15 cellular contexts compared by ENCODE assay signal in the genomic region with DNA sequence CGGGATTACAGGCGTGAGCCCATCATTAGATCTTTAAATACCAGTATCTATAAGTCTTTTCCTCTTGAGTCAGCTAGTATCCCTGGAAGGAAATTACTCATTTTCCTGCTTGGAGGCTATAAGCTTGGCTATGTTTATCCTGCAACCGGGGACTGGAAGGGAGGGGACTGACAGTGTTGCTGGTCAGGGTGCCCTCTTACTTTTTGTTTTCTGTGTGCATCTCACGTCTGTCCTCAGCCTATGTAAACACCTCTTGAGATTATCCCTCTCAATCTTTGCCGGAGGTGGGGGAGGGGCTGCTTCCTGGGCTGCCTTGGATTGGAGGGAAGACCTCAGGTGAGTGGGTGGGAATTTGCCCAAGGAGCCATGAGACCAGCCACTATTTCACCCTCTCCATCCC. TPM values are rescaled to one million over a fixed set of nuclear protein-coding genes. Genes with fewer than 3 reads are reported as not detected.
DNase-seq lines count a peak whose midpoint lies in the region; ATAC-seq lines count a peak whose summit lies in the region.
"Had no signal": no experiment of that assay in that cellular context is flagged by ENCODE, and none has a peak within 500 bp of the region (broad histone marks: within the 10 kb centered on the region; RNA-seq: fewer than 3 reads in every experiment).

No MANE protein-coding gene starts in this region.

- CTCF ChIA-PET in activated CD4-positive, alpha-beta memory T cell treated with anti-CD3 and anti-CD28 coated beads for 36 hours (lab: Charles Lee): interaction anchor here (1.2 kb wide), 1 partner anchor 25 kb away, joined by 3 read pairs; no protein-coding TSS in a partner anchor
- CTCF ChIA-PET in activated CD8-positive, alpha-beta memory T cell treated with anti-CD3 and anti-CD28 coated beads, Interleukin-2, amount 10 ng/mL, durations not matched to agents 7 days and 5 days (lab: Charles Lee): interaction anchor here (1.0 to 1.8 kb wide), 3 partner anchors 8 to 80 kb away, joined by 4 read pairs; no protein-coding TSS in a partner anchor

- H3K9me2 ChIP-seq in Karpas-422 (replicated peaks; ENCODE audit: insufficient read depth, low read length): no peaks in the 10 kb centered on the region

- POLR2A ChIA-PET in activated CD4-positive, alpha-beta memory T cell treated with anti-CD3 and anti-CD28 coated beads for 36 hours (lab: Charles Lee): no interaction called here

- peak overlapping the region; percentile 55 for H3K27ac ChIP-seq in ACC112 (ENCODE audit: low read depth, low read length)
- H3K27ac ChIP-seq in Karpas-422 (ENCODE audit: low read length): no peak overlapping the region

- H3K36me3 ChIP-seq in ACC112 (ENCODE audit: insufficient read depth, low read length) (peaks cover 18% of the 10 kb centered on the region; the same call in 1 of the 2 replicates), Karpas-422 (ENCODE audit: insufficient read depth, low read length) (peaks cover 56% of the 10 kb centered on the region), MG63 (peaks cover 22% of the 10 kb centered on the region)

- H3K4me1 Mint-ChIP-seq in activated CD4-positive, alpha-beta memory T cell treated with anti-CD3 and anti-CD28 coated beads for 36 hours (ENCODE audit: low read depth): peaks cover 8% of the 10 kb centered on the region
- peaks cover 3% of the 10 kb centered on the region for H3K4me1 Mint-ChIP-seq in activated CD8-positive, alpha-beta memory T cell treated with anti-CD3 and anti-CD28 coated beads, Interleukin-2, amount 10 ng/mL, durations not matched to agents 7 days and 5 days

- H3K4me2 ChIP-seq in Karpas-422 (ENCODE audit: low read depth, low read length, poor library complexity, severe bottlenecking): no peak overlapping the region

- no peaks in the 10 kb centered on the region for H3K27me3 Mint-ChIP-seq in activated CD4-positive, alpha-beta memory T cell treated with anti-CD3 and anti-CD28 coated beads for 36 hours
- H3K27me3 Mint-ChIP-seq in activated CD8-positive, alpha-beta memory T cell treated with anti-CD3 and anti-CD28 coated beads, Interleukin-2, amount 10 ng/mL, durations not matched to agents 7 days and 5 days: no peaks in the 10 kb centered on the region
- H3K27me3 Mint-ChIP-seq: B cell had no signal

- no peak overlapping the region for H3K9ac ChIP-seq in Karpas-422 (ENCODE audit: low read length)

- peak; percentile 14 for DNase-seq in Karpas-422
- DNase-seq in dermis blood vessel endothelial cell: peak; percentile 90
- peak; percentile 75 to 93 for DNase-seq in lung microvascular endothelial cell (ENCODE audit: low read depth in 2 of 2)
- no peak for DNase-seq in MG63
- no peak for DNase-seq in activated CD4-positive, alpha-beta memory T cell treated with anti-CD3 and anti-CD28 coated beads for 36 hours
- DNase-seq in activated CD8-positive, alpha-beta memory T cell treated with anti-CD3 and anti-CD28 coated beads, Interleukin-2, amount 10 ng/mL, durations not matched to agents 7 days and 5 days: no peak
- DNase-seq: activated CD4-positive, CD25-positive, alpha-beta regulatory T cell treated with anti-CD3 and anti-CD28 coated beads, Interleukin-2, amount 50 U/mL, for 72 hours; cerebellar nuclear complex; SHP77; stimulated activated naive CD4-positive, alpha-beta T cell had no signal

- H3K36me3 Mint-ChIP-seq in activated CD4-positive, alpha-beta memory T cell treated with anti-CD3 and anti-CD28 coated beads for 36 hours: peaks cover 52% of the 10 kb centered on the region
- H3K36me3 Mint-ChIP-seq in activated CD8-positive, alpha-beta memory T cell treated with anti-CD3 and anti-CD28 coated beads, Interleukin-2, amount 10 ng/mL, durations not matched to agents 7 days and 5 days: peaks cover 42% of the 10 kb centered on the region

- no peak overlapping the region for H3K27ac Mint-ChIP-seq in activated CD4-positive, alpha-beta memory T cell treated with anti-CD3 and anti-CD28 coated beads for 36 hours
- no peak overlapping the region for H3K27ac Mint-ChIP-seq in activated CD8-positive, alpha-beta memory T cell treated with anti-CD3 and anti-CD28 coated beads, Interleukin-2, amount 10 ng/mL, durations not matched to agents 7 days and 5 days
- H3K27ac Mint-ChIP-seq: activated T-helper 2 cell treated with anti-CD3 and anti-CD28 coated beads, Interferon-gamma antibody, Interleukin-2, Interleukin-4, amounts not matched to agents 10 μg/mL and 5 μg/mL and 100 μg/mL, durations not matched to agents 14 hours and 24 hours and 36 hours; B cell had no signal

- no peak for ATAC-seq in GM18861 (IDR thresholded peaks at IDR 0.05; ENCODE audit: unreplicated experiment)
- ATAC-seq in activated CD8-positive, alpha-beta memory T cell treated with anti-CD3 and anti-CD28 coated beads, Interleukin-2, amount 10 ng/mL, durations not matched to agents 7 days and 5 days: no peak

- H3K9me3 Mint-ChIP-seq in activated CD4-positive, alpha-beta memory T cell treated with anti-CD3 and anti-CD28 coated beads for 36 hours: no peaks in the 10 kb centered on the region
- H3K9me3 Mint-ChIP-seq in activated CD8-positive, alpha-beta memory T cell treated with anti-CD3 and anti-CD28 coated beads, Interleukin-2, amount 10 ng/mL, durations not matched to agents 7 days and 5 days (ENCODE audit: low read depth): no peaks in the 10 kb centered on the region
- H3K9me3 Mint-ChIP-seq: activated T-helper 2 cell treated with anti-CD3 and anti-CD28 coated beads, Interferon-gamma antibody, Interleukin-2, Interleukin-4, amounts not matched to agents 10 μg/mL and 5 μg/mL and 100 μg/mL, durations not matched to agents 14 hours and 24 hours and 36 hours had no signal

- intact Hi-C loops in activated CD4-positive, alpha-beta memory T cell treated with anti-CD3 and anti-CD28 coated beads for 36 hours (cut with micrococcal nuclease): no loop called here

- H3K4me3 ChIP-seq in ACC112 (ENCODE audit: low read depth, low read length) (no peak overlapping the region), Karpas-422 (ENCODE audit: low read length) (no peak overlapping the region), MG63 (no peak overlapping the region)

- H2AFZ ChIP-seq in ACC112 (ENCODE audit: low read length, unreplicated experiment) (no peak overlapping the region), Karpas-422 (ENCODE audit: low read length) (no peak overlapping the region)

- H3K9me3 ChIP-seq in Karpas-422 (ENCODE audit: low read length): no peaks in the 10 kb centered on the region
- no peaks in the 10 kb centered on the region for H3K9me3 ChIP-seq in MG63

- H3K4me1 ChIP-seq in ACC112 (ENCODE audit: control insufficient read depth, insufficient read depth, low read length, unreplicated experiment) (peaks cover 66% of the 10 kb centered on the region), Karpas-422 (ENCODE audit: low read length) (peaks cover under 1% of the 10 kb centered on the region; the same call in 1 of the 2 replicates)

- H3K79me2 ChIP-seq in ACC112 (ENCODE audit: control insufficient read depth, insufficient read depth, low read length, unreplicated experiment) (peaks cover 9% of the 10 kb centered on the region), Karpas-422 (ENCODE audit: low read length) (peaks cover 51% of the 10 kb centered on the region)

- H3K4me3 Mint-ChIP-seq in activated CD4-positive, alpha-beta memory T cell treated with anti-CD3 and anti-CD28 coated beads for 36 hours: no peak overlapping the region
- no peak overlapping the region for H3K4me3 Mint-ChIP-seq in activated CD8-positive, alpha-beta memory T cell treated with anti-CD3 and anti-CD28 coated beads, Interleukin-2, amount 10 ng/mL, durations not matched to agents 7 days and 5 days
- H3K4me3 Mint-ChIP-seq: B cell had no signal

- H3K27me3 ChIP-seq in ACC112 (ENCODE audit: insufficient read depth, low read length) (no peaks in the 10 kb centered on the region), Karpas-422 (ENCODE audit: low read length) (no peaks in the 10 kb centered on the region), MG63 (no peaks in the 10 kb centered on the region)

- no peaks in the 10 kb centered on the region for H4K20me1 ChIP-seq in Karpas-422 (ENCODE audit: insufficient read depth, low read depth, low read length)

RNA-seq across cellular contexts. Expression of a gene that starts 37.0 kb away (rescaled TPM):
- total RNA-seq in Karpas-422 (2014; rRNA removed; shearing (Covaris generic); ENCODE audit: low replicate concordance): 24.8 and 48.7 TPM in 2 replicates
- total RNA-seq in dermis blood vessel endothelial cell: 43.9 and 73.8 TPM in 2 replicates
- 26.6 and 34.3 TPM in 2 replicates for total RNA-seq in lung microvascular endothelial cell
- 6.4 and 8.1 TPM in 2 replicates for total RNA-seq in MG63 (2014; rRNA removed; shearing (Covaris generic); ENCODE audit: low replicate concordance)
- 10 to 100 TPM; 57.6 to 69.8 TPM for total RNA-seq in activated CD4-positive, alpha-beta memory T cell treated with anti-CD3 and anti-CD28 coated beads for 36 hours
- total RNA-seq in activated CD8-positive, alpha-beta memory T cell treated with anti-CD3 and anti-CD28 coated beads, Interleukin-2, amount 10 ng/mL, durations not matched to agents 7 days and 5 days: 10 to 100 TPM; 52.2 to 72.7 TPM

RNA-seq across cellular contexts. Expression of a gene that starts 37.1 kb away (rescaled TPM):
- not detected in 2 replicates for total RNA-seq in Karpas-422 (2014; rRNA removed; shearing (Covaris generic); ENCODE audit: low replicate concordance)
- total RNA-seq in dermis blood vessel endothelial cell: not detected in 2 replicates
- not detected in 2 replicates for total RNA-seq in lung microvascular endothelial cell
- not detected in 2 replicates for total RNA-seq in MG63 (2014; rRNA removed; shearing (Covaris generic); ENCODE audit: low replicate concordance)
- total RNA-seq in activated CD4-positive, alpha-beta memory T cell treated with anti-CD3 and anti-CD28 coated beads for 36 hours: not detected
- total RNA-seq in activated CD8-positive, alpha-beta memory T cell treated with anti-CD3 and anti-CD28 coated beads, Interleukin-2, amount 10 ng/mL, durations not matched to agents 7 days and 5 days: not detected
- total RNA-seq: activated T-helper 2 cell treated with anti-CD3 and anti-CD28 coated beads, Interferon-gamma antibody, Interleukin-2, Interleukin-4, amounts not matched to agents 10 μg/mL and 5 μg/mL and 100 μg/mL, durations not matched to agents 14 hours and 24 hours and 36 hours; myocyte had no signal

Comparison
In these comparisons a context has a peak if more than half of its experiments do, and no peak if none do; other contexts are left out.
1. DNase-seq: peak in Karpas-422 (single experiment), dermis blood vessel endothelial cell (single experiment) and lung microvascular endothelial cell (2 of 2); none in MG63 (single experiment), activated CD4-positive, alpha-beta memory T cell treated with anti-CD3 and anti-CD28 coated beads for 36 hours (single experiment) and activated CD8-positive, alpha-beta memory T cell treated with anti-CD3 and anti-CD28 coated beads, Interleukin-2, amount 10 ng/mL, durations not matched to agents 7 days and 5 days (single experiment).